ENCODE assay signal across 19 cellular contexts in the genomic region with DNA sequence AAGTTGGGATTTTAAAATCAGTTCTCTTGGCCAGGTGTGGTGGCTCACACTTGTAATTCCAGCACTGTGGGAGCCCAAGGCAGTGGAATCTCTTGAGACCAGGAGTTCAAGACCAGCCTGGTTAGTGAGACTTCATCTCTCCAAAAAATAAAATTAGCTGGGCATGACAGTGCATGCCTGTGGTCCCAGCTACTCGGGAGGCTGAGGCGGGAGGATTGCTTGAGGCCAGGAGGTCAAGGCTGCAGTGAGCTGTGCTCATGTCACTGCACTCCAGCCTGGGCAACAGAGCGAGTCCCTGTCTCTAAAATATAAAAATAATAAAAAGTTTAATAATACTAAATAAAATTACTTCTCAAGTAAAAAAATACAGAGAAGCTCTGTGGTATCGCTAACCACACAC.
DNase-seq lines count a peak whose midpoint lies in the region; ATAC-seq, FAIRE-seq and TF ChIP-seq lines count a peak whose summit lies in the region.
"Had no signal": no experiment of that assay in that cellular context is flagged by ENCODE, and none has a peak within 500 bp of the region (broad histone marks: within the 10 kb centered on the region; RNA-seq: fewer than 3 reads in every experiment).

No MANE protein-coding gene starts in this region.

- H3K9me3 ChIP-seq in right cardiac atrium (ENCODE audit: control insufficient read depth, low read length) (no peaks in the 10 kb centered on the region), HepG2 (ENCODE audit: low read length) (no peaks in the 10 kb centered on the region)
- H3K9me3 ChIP-seq: A549; BLaER1 treated with 17β-estradiol and CSF1 and Interleukin-3, amounts not matched to agents 10 nM and 100 nM; Caco-2 had no signal

- TF ChIP-seq CTCF in HepG2 (CRISPR knock-in tag; IDR thresholded peaks at IDR 0.05) = no peak

- BruUV-seq in HepG2 (replicated peaks; lab: Mats Ljungman, UMichigan) = no TSS peak

- no peak for ATAC-seq in right cardiac atrium
- no peak for ATAC-seq in HepG2
- no peak for ATAC-seq in HG03108 (IDR thresholded peaks at IDR 0.05; ENCODE audit: unreplicated experiment)
- ATAC-seq: A549; CD8-positive, alpha-beta T cell had no signal

- no peak for TF ChIP-seq EP300 in HepG2 (IDR thresholded peaks at IDR 0.05; ENCODE audit: low read depth in 2 of 2, low read length in 2 of 2)
- TF ChIP-seq EP300 in HepG2 (CRISPR knock-in tag; IDR thresholded peaks at IDR 0.05; ENCODE audit: borderline replicate concordance) = no peak

- H3K4me3 ChIP-seq in right cardiac atrium (ENCODE audit: low read length) (no peak overlapping the region), HepG2 (replicated peaks in 1 of 3; ENCODE audit: insufficient read depth in 1 of 3, low read depth in 2 of 3, low read length in 3 of 3) (peak overlapping the region in 1 of 3 experiments; percentile 51; a peak in 1 of 6 replicates)
- H3K4me3 ChIP-seq: A549; BLaER1 treated with 17β-estradiol and CSF1 and Interleukin-3, amounts not matched to agents 10 nM and 100 nM had no signal

- FAIRE-seq in HepG2 (lab: Jason Lieb, UNC) = no peak
- FAIRE-seq: A549, D721Med, G401.6, GM12891 had no signal

- POLR2A ChIA-PET in HepG2 (lab: Yijun Ruan, JAX) = interaction anchor here (1.0 to 10.7 kb wide), 13 partner anchors 9 to 78 kb away, joined by 3 to 189 read pairs (median 7); a partner anchor contains a TSS

- TF ChIP-seq RAD21 in HepG2 (CRISPR knock-in tag; IDR thresholded peaks at IDR 0.05) = no peak

- H3K27me3 ChIP-seq in right cardiac atrium (ENCODE audit: control insufficient read depth, insufficient read depth) = no peaks in the 10 kb centered on the region
- no peaks in the 10 kb centered on the region for H3K27me3 ChIP-seq in HepG2 (ENCODE audit: control insufficient read depth in 1 of 2, insufficient read depth in 2 of 2, low read length in 2 of 2)
- H3K27me3 ChIP-seq: BLaER1 treated with 17β-estradiol and CSF1 and Interleukin-3, amounts not matched to agents 10 nM and 100 nM had no signal

- no peaks in the 10 kb centered on the region for H4K20me1 ChIP-seq in HepG2 (ENCODE audit: insufficient read depth, low read length)
- H4K20me1 ChIP-seq: BLaER1 treated with 17β-estradiol and CSF1 and Interleukin-3, amounts not matched to agents 10 nM and 100 nM had no signal

- in situ Hi-C loops in HepG2 (cut with HindIII; ENCODE audit: extremely low pct_ligation_motif_present, low pct_unique_long_range_greater_than_20kb) = no loop called here

- peak; percentile 27 for DNase-seq in cardiac septum (ENCODE audit: low spot score)
- DNase-seq in right cardiac atrium = no peak
- DNase-seq in HepG2 (ENCODE audit: low spot score) = no peak
- no peak for DNase-seq in activated CD4-positive, alpha-beta T cell treated with anti-CD3 and anti-CD28 coated beads for 4 hours
- DNase-seq: AML-193; Calu3; CD4-positive, alpha-beta T cell; CD8-positive, alpha-beta T cell; DMS79 treated with DMSO at 0.1 percent for 48 hours; GF-D8 had no signal

- H3K4me1 ChIP-seq in right cardiac atrium (ENCODE audit: control insufficient read depth, insufficient read depth, low read length) (no peaks in the 10 kb centered on the region), HepG2 (ENCODE audit: insufficient read depth, low read length) (peaks cover 88% of the 10 kb centered on the region)

- intact Hi-C loops in cardiac septum (cut with DNase I) (no loop called here), right cardiac atrium (cut with DNase I) (no loop called here), HepG2 (cut with micrococcal nuclease; ENCODE audit: unreplicated experiment) (no loop called here)

- CTCF ChIA-PET in HepG2 (lab: Yijun Ruan, JAX; ENCODE audit: low intra/inter-chr PET ratio, low total read pairs) = interaction anchor here (1.6 kb wide), 1 partner anchor 80 kb away, joined by 3 read pairs; no protein-coding TSS in a partner anchor

- TF ChIP-seq POLR2A in HepG2 (IDR thresholded peaks at IDR 0.05; ENCODE audit: insufficient read depth in 1 of 2, low read depth in 2 of 2, low read length in 2 of 2) = no peak

- no peak overlapping the region for H3K9ac ChIP-seq in HepG2 (ENCODE audit: insufficient read depth, low read depth, low read length)
- H3K9ac ChIP-seq: BLaER1 treated with 17β-estradiol and CSF1 and Interleukin-3, amounts not matched to agents 10 nM and 100 nM had no signal

- H3K27ac ChIP-seq in right cardiac atrium (ENCODE audit: low read length) = no peak overlapping the region
- peak overlapping the region; percentile 80 for H3K27ac ChIP-seq in HepG2 (ENCODE audit: extremely low read length, insufficient read depth, low read length)
- H3K27ac ChIP-seq: 22Rv1; A549; BLaER1 treated with 17β-estradiol and CSF1 and Interleukin-3, amounts not matched to agents 10 nM and 100 nM; C4-2B had no signal

- no peaks in the 10 kb centered on the region for H3K36me3 ChIP-seq in HepG2 (replicated peaks in 1 of 2; ENCODE audit: control insufficient read depth in 1 of 2, insufficient read depth in 2 of 2, low read length in 2 of 2)
- H3K36me3 ChIP-seq: BLaER1 treated with 17β-estradiol and CSF1 and Interleukin-3, amounts not matched to agents 10 nM and 100 nM had no signal

- no peak overlapping the region; the same call in 1 of the 2 replicates for H3K4me2 ChIP-seq in HepG2 (ENCODE audit: low read depth, low read length)
- H3K4me2 ChIP-seq: A549; BLaER1 treated with 17β-estradiol and CSF1 and Interleukin-3, amounts not matched to agents 10 nM and 100 nM had no signal

- 73% methylated on average over 4 of the region's 4 CpGs for WGBS in right cardiac atrium
- 30% methylated on average over 4 of the region's 4 CpGs for WGBS in HepG2 (ENCODE audit: low lambda C conversion rate)

- no peaks in the 10 kb centered on the region for H3K79me2 ChIP-seq in HepG2 (ENCODE audit: insufficient read depth, low read length)

- no peak overlapping the region for H2AFZ ChIP-seq in HepG2 (ENCODE audit: low read length)

TF ChIP-seq in HepG2, 621 proteins besides CTCF, POLR2A, EP300 and RAD21 (continues in another document):
- TF ChIP-seq TAF15 (IDR thresholded peaks at IDR 0.05; ENCODE audit: low read depth, low read length, poor library complexity, severe bottlenecking) = no peak
- TF ChIP-seq HCFC1 (IDR thresholded peaks at IDR 0.05; ENCODE audit: low read depth, low read length) = no peak
- TF ChIP-seq, protein P1, sequence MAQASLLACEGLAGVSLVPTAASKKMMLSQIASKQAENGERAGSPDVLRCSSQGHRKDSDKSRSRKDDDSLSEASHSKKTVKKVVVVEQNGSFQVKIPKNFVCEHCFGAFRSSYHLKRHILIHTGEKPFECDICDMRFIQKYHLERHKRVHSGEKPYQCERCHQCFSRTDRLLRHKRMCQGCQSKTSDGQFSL (CRISPR knock-in tag; IDR thresholded peaks at IDR 0.05) = no peak; the same call in 1 of the 2 replicates
- 0 out of 2 replicates have a peak, but pooled peaks have one; percentile 15 for TF ChIP-seq SMAD9 (CRISPR knock-in tag; IDR thresholded peaks at IDR 0.05)
- TF ChIP-seq ZFP36L2 (CRISPR knock-in tag; IDR thresholded peaks at IDR 0.05) = no peak
- TF ChIP-seq, protein P2, sequence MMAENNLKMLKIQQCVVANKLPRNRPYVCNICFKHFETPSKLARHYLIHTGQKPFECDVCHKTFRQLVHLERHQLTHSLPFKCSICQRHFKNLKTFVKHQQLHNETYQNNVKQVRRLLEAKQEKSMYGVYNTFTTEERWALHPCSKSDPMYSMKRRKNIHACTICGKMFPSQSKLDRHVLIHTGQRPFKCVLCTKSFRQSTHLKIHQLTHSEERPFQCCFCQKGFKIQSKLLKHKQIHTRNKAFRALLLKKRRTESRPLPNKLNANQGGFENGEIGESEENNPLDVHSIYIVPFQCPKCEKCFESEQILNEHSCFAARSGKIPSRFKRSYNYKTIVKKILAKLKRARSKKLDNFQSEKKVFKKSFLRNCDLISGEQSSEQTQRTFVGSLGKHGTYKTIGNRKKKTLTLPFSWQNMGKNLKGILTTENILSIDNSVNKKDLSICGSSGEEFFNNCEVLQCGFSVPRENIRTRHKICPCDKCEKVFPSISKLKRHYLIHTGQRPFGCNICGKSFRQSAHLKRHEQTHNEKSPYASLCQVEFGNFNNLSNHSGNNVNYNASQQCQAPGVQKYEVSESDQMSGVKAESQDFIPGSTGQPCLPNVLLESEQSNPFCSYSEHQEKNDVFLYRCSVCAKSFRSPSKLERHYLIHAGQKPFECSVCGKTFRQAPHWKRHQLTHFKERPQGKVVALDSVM (CRISPR knock-in tag; IDR thresholded peaks at IDR 0.05) = peak; percentile 98
- TF ChIP-seq, protein P3, sequence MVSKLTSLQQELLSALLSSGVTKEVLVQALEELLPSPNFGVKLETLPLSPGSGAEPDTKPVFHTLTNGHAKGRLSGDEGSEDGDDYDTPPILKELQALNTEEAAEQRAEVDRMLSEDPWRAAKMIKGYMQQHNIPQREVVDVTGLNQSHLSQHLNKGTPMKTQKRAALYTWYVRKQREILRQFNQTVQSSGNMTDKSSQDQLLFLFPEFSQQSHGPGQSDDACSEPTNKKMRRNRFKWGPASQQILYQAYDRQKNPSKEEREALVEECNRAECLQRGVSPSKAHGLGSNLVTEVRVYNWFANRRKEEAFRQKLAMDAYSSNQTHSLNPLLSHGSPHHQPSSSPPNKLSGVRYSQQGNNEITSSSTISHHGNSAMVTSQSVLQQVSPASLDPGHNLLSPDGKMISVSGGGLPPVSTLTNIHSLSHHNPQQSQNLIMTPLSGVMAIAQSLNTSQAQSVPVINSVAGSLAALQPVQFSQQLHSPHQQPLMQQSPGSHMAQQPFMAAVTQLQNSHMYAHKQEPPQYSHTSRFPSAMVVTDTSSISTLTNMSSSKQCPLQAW (CRISPR knock-in tag; IDR thresholded peaks at IDR 0.05) = 0 out of 2 replicates have a peak, but pooled peaks have one; percentile 8
- no peak for TF ChIP-seq ERF (CRISPR knock-in tag; IDR thresholded peaks at IDR 0.05)
- TF ChIP-seq, protein P4, sequence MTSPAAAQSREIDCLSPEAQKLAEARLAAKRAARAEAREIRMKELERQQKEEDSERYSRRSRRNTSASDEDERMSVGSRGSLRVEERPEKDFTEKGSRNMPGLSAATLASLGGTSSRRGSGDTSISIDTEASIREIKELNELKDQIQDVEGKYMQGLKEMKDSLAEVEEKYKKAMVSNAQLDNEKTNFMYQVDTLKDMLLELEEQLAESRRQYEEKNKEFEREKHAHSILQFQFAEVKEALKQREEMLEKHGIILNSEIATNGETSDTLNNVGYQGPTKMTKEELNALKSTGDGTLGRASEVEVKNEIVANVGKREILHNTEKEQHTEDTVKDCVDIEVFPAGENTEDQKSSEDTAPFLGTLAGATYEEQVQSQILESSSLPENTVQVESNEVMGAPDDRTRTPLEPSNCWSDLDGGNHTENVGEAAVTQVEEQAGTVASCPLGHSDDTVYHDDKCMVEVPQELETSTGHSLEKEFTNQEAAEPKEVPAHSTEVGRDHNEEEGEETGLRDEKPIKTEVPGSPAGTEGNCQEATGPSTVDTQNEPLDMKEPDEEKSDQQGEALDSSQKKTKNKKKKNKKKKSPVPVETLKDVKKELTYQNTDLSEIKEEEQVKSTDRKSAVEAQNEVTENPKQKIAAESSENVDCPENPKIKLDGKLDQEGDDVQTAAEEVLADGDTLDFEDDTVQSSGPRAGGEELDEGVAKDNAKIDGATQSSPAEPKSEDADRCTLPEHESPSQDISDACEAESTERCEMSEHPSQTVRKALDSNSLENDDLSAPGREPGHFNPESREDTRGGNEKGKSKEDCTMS (CRISPR knock-in tag; conservative IDR thresholded peaks at IDR 0.05) = no peak
- TF ChIP-seq KLF6 (CRISPR knock-in tag; IDR thresholded peaks at IDR 0.05) = no peak
